In the genomic region with DNA sequence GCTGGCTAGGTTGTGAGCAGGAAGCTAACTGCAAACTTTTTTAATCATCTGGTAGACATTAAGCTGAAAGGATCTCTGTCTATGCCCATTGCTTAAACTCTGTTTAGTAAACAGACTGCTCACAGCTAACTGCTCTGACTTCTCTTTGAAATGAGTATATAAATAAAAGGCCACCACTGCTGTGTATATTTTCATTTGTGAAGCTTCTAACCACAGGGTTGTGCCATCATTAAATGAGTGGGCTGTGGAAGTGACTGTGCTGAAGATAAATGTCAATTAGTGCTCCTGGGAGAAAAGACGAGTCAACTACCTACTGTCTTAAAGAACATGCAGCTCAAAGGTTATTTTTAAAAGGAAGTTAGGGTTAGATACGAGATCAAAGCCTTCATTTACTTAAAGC, we compare ENCODE assay signal across 26 cellular contexts.
A peak's percentile ranks its signal among the peaks of the same experiment; 100 is the strongest.
DNase-seq lines count a peak whose midpoint lies in the region; ATAC-seq, FAIRE-seq and TF ChIP-seq lines count a peak whose summit lies in the region.
"Had no signal": no experiment of that assay in that cellular context is flagged by ENCODE, and none has a peak within 500 bp of the region (broad histone marks: within the 10 kb centered on the region; RNA-seq: fewer than 3 reads in every experiment).

No MANE protein-coding gene starts in this region.

- H3K36me3 Mint-ChIP-seq in astrocyte (ENCODE audit: low read depth, unreplicated experiment) = no peaks in the 10 kb centered on the region
- H3K36me3 Mint-ChIP-seq: activated CD4-positive, alpha-beta memory T cell treated with anti-CD3 and anti-CD28 coated beads for 36 hours; activated naive CD8-positive, alpha-beta T cell treated with anti-CD3 and anti-CD28 coated beads for 36 hours; immature natural killer cell; natural killer cell treated with Interleukin-12 subunit alpha and Interleukin-12 subunit beta and Interleukin-15 and Interleukin-18, amount 100 ng/mL, for 72 hours; stimulated activated memory B cell treated with anti-CD40 and anti-IgM and Interleukin-4, amounts not matched to agents 10 μg/mL and 1 μg/mL and 100 μg/mL, for 72 hours had no signal

- no peaks in the 10 kb centered on the region for H3K36me3 ChIP-seq in astrocyte (ENCODE audit: insufficient read depth, low read length)
- no peaks in the 10 kb centered on the region for H3K36me3 ChIP-seq in mesodermal cell (ENCODE audit: control insufficient read depth, insufficient read depth, low read length)
- H3K36me3 ChIP-seq: left lung had no signal

- H4K20me1 ChIP-seq in astrocyte (ENCODE audit: insufficient read depth, low read length) = no peaks in the 10 kb centered on the region

- FAIRE-seq in astrocyte (lab: Jason Lieb, UNC) = no peak
- FAIRE-seq: frontal cortex, HepG2 had no signal

- peaks cover 5% of the 10 kb centered on the region for H3K4me1 ChIP-seq in astrocyte (ENCODE audit: insufficient read depth, low read length)
- peaks cover 54% of the 10 kb centered on the region for H3K4me1 ChIP-seq in mesodermal cell (ENCODE audit: control insufficient read depth, insufficient read depth, low read length, poor library complexity, severe bottlenecking)
- H3K4me1 ChIP-seq: left lung had no signal

- peaks cover 29% of the 10 kb centered on the region for H3K4me1 Mint-ChIP-seq in astrocyte (ENCODE audit: low read depth, unreplicated experiment)
- H3K4me1 Mint-ChIP-seq: activated naive CD8-positive, alpha-beta T cell treated with anti-CD3 and anti-CD28 coated beads for 36 hours; stimulated activated memory B cell treated with anti-CD40 and anti-IgM and Interleukin-4, amounts not matched to agents 10 μg/mL and 1 μg/mL and 100 μg/mL, for 72 hours had no signal

- H3K9me3 Mint-ChIP-seq in astrocyte (ENCODE audit: unreplicated experiment) = no peaks in the 10 kb centered on the region
- H3K9me3 Mint-ChIP-seq: activated naive CD8-positive, alpha-beta T cell treated with anti-CD3 and anti-CD28 coated beads for 36 hours; activated T-helper 2 cell treated with anti-CD3 and anti-CD28 coated beads, Interferon-gamma antibody, Interleukin-2, Interleukin-4, amounts not matched to agents 10 μg/mL and 5 μg/mL and 100 μg/mL, durations not matched to agents 14 hours and 24 hours and 36 hours; natural killer cell treated with Interleukin-12 subunit alpha and Interleukin-12 subunit beta and Interleukin-15 and Interleukin-18, amount 100 ng/mL, for 72 hours had no signal

- no peak overlapping the region for H3K9ac ChIP-seq in astrocyte (ENCODE audit: low read length)

- no peak overlapping the region for H3K4me3 Mint-ChIP-seq in astrocyte (ENCODE audit: unreplicated experiment)
- H3K4me3 Mint-ChIP-seq: activated CD4-positive, alpha-beta memory T cell treated with anti-CD3 and anti-CD28 coated beads for 36 hours; activated naive CD8-positive, alpha-beta T cell treated with anti-CD3 and anti-CD28 coated beads for 36 hours; immature natural killer cell; natural killer cell treated with Interleukin-12 subunit alpha and Interleukin-12 subunit beta and Interleukin-15 and Interleukin-18, amount 100 ng/mL, for 72 hours; stimulated activated memory B cell treated with anti-CD40 and anti-IgM and Interleukin-4, amounts not matched to agents 10 μg/mL and 1 μg/mL and 100 μg/mL, for 72 hours had no signal

- H2AFZ ChIP-seq in astrocyte (ENCODE audit: low read depth, low read length) = no peak overlapping the region

- H3K4me2 ChIP-seq in astrocyte (ENCODE audit: low read length) = no peak overlapping the region

- no peaks in the 10 kb centered on the region for H3K9me3 ChIP-seq in astrocyte (ENCODE audit: insufficient read depth, low read depth, low read length)
- no peaks in the 10 kb centered on the region for H3K9me3 ChIP-seq in mesodermal cell (ENCODE audit: control insufficient read depth, low read length)
- H3K9me3 ChIP-seq: left lung had no signal

- no peak for TF ChIP-seq CTCF in astrocyte (IDR thresholded peaks at IDR 0.05; ENCODE audit: insufficient read depth, low read depth, low read length)

- no peaks in the 10 kb centered on the region for H3K79me2 ChIP-seq in astrocyte (ENCODE audit: insufficient read depth, low read length)

- 60% methylated on average over 1 of the region's 2 CpGs; no CpG with 5 or more reads in 1 of the 2 experiments for WGBS in mesodermal cell (ENCODE audit: insufficient coverage in 2 of 2), 2 experiments

- H3K27me3 Mint-ChIP-seq in astrocyte (ENCODE audit: low read depth, unreplicated experiment) = no peaks in the 10 kb centered on the region
- H3K27me3 Mint-ChIP-seq: activated CD4-positive, alpha-beta memory T cell treated with anti-CD3 and anti-CD28 coated beads for 36 hours; activated naive CD8-positive, alpha-beta T cell treated with anti-CD3 and anti-CD28 coated beads for 36 hours; natural killer cell treated with Interleukin-12 subunit alpha and Interleukin-12 subunit beta and Interleukin-15 and Interleukin-18, amount 100 ng/mL, for 72 hours; stimulated activated memory B cell treated with anti-CD40 and anti-IgM and Interleukin-4, amounts not matched to agents 10 μg/mL and 1 μg/mL and 100 μg/mL, for 72 hours had no signal

- no peaks in the 10 kb centered on the region for H3K27me3 ChIP-seq in astrocyte (ENCODE audit: insufficient read depth, low read length)
- H3K27me3 ChIP-seq: left lung had no signal

- peak; percentile 39 for DNase-seq in COR-L47 (lab: John Stamatoyannopoulos, UW)
- peak; percentile 24 for DNase-seq in MV-4-11 (lab: John Stamatoyannopoulos, UW)
- peak; percentile 17 for DNase-seq in astrocyte (ENCODE audit: low read depth)
- DNase-seq: activated CD4-positive, alpha-beta memory T cell treated with anti-CD3 and anti-CD28 coated beads for 36 hours; activated CD4-positive, CD25-positive, alpha-beta regulatory T cell; activated naive CD8-positive, alpha-beta T cell treated with anti-CD3 and anti-CD28 coated beads for 36 hours; C1 segment of cervical spinal cord; dorsolateral prefrontal cortex; hippocampal formation; immature natural killer cell; left lung; midbrain; NCI-H2029 treated with DMSO at 0.1 percent for 48 hours; retina; stimulated activated CD4-positive, alpha-beta T cell treated with anti-CD3 and anti-CD28 coated beads, Interleukin-4, amount 100 ng/mL, for 1 hour had no signal

- no peak overlapping the region for H3K27ac Mint-ChIP-seq in astrocyte (ENCODE audit: unreplicated experiment)
- H3K27ac Mint-ChIP-seq: activated CD4-positive, alpha-beta memory T cell treated with anti-CD3 and anti-CD28 coated beads for 36 hours; activated naive CD8-positive, alpha-beta T cell treated with anti-CD3 and anti-CD28 coated beads for 36 hours; activated T-helper 2 cell treated with anti-CD3 and anti-CD28 coated beads, Interferon-gamma antibody, Interleukin-2, Interleukin-4, amounts not matched to agents 10 μg/mL and 5 μg/mL and 100 μg/mL, durations not matched to agents 14 hours and 24 hours and 36 hours; immature natural killer cell; natural killer cell treated with Interleukin-12 subunit alpha and Interleukin-12 subunit beta and Interleukin-15 and Interleukin-18, amount 100 ng/mL, for 72 hours; stimulated activated memory B cell treated with anti-CD40 and anti-IgM and Interleukin-4, amounts not matched to agents 10 μg/mL and 1 μg/mL and 100 μg/mL, for 72 hours had no signal

- H3K27ac ChIP-seq in astrocyte (ENCODE audit: low read depth, low read length) = no peak overlapping the region
- H3K27ac ChIP-seq in mesodermal cell (ENCODE audit: low read depth, low read length, severe bottlenecking) = peak overlapping the region; percentile 77
- H3K27ac ChIP-seq: dorsolateral prefrontal cortex, HL-60, left lung had no signal

- H3K4me3 ChIP-seq in astrocyte (ENCODE audit: insufficient read depth, low read depth, low read length) = no peak overlapping the region
- H3K4me3 ChIP-seq in mesodermal cell (ENCODE audit: extremely low read depth, insufficient read depth, low read length, poor library complexity, severe bottlenecking) = no peak overlapping the region
- H3K4me3 ChIP-seq: dorsolateral prefrontal cortex, left lung had no signal

- ATAC-seq in HG02642 (IDR thresholded peaks at IDR 0.05; ENCODE audit: poor library complexity, unreplicated experiment) (no peak), GM21390 (IDR thresholded peaks at IDR 0.05; ENCODE audit: unreplicated experiment) (no peak), HG03571 (IDR thresholded peaks at IDR 0.05; ENCODE audit: unreplicated experiment) (no peak), HG03378 (IDR thresholded peaks at IDR 0.05; ENCODE audit: unreplicated experiment) (no peak)
- ATAC-seq: HepG2; left lung; natural killer cell treated with Interleukin-12 subunit alpha and Interleukin-12 subunit beta and Interleukin-15 and Interleukin-18, amount 100 ng/mL, for 72 hours; stimulated activated memory B cell treated with anti-CD40 and anti-IgM and Interleukin-4, amounts not matched to agents 10 μg/mL and 1 μg/mL and 100 μg/mL, for 72 hours had no signal
